In genomic region chr14:76919811-76920571, GRCh38 we compare ENCODE assay signal across 8 cellular contexts.
A peak's percentile ranks its signal among the peaks of the same experiment; 100 is the strongest.
DNase-seq lines count a peak whose midpoint lies in the region; ATAC-seq, FAIRE-seq and TF ChIP-seq lines count a peak whose summit lies in the region.

No MANE protein-coding gene starts in this region.

- POLR2A ChIA-PET in HCT116 (lab: Charles Lee) = interaction anchor here (1.2 to 3.6 kb wide), 6 partner anchors 14 to 151 kb away, joined by 3 to 20 read pairs (median 9); no protein-coding TSS in a partner anchor

- peak overlapping the region; percentile 58 to 76 (median 72) for H3K4me3 Mint-ChIP-seq in brain

- H3K36me3 Mint-ChIP-seq in brain = no peaks in the 10 kb centered on the region

- H3K4me1 Mint-ChIP-seq in brain = peaks cover 98% of the 10 kb centered on the region

- no peaks in the 10 kb centered on the region for H3K9me2 ChIP-seq in HCT116 (ENCODE audit: insufficient read depth)

- peak overlapping the region; percentile 79 for H3K4me2 ChIP-seq in HCT116 (ENCODE audit: low read length)

- H4K20me1 ChIP-seq in HCT116 (ENCODE audit: insufficient read depth) = no peaks in the 10 kb centered on the region

- peak; percentile 64 for DNase-seq in ACHN
- DNase-seq in HCT116 (ENCODE audit: low read depth, low spot score) = no peak
- DNase-seq in NCI-H774 (lab: John Stamatoyannopoulos, UW) = peak; percentile 30
- DNase-seq in kidney = peak; percentile 86
- DNase-seq in stimulated activated CD8-positive, alpha-beta memory T cell treated with anti-CD3 and anti-CD28 coated beads, Interleukin-4, amount 100 ng/mL, for 48 hours = peak; percentile 39

- H3K9me3 ChIP-seq in HCT116 (ENCODE audit: control insufficient read depth in 1 of 2, insufficient read depth in 1 of 2, low read depth in 1 of 2, low read length in 2 of 2) (no peaks in the 10 kb centered on the region), kidney (ENCODE audit: control insufficient read depth in 1 of 2, low read length in 2 of 2) (no peaks in the 10 kb centered on the region)

- H3K36me3 ChIP-seq in HCT116 (ENCODE audit: control insufficient read depth in 1 of 2, insufficient read depth in 2 of 2, low read length in 2 of 2) = no peaks in the 10 kb centered on the region
- H3K36me3 ChIP-seq in kidney (ENCODE audit: control insufficient read depth in 1 of 2, insufficient read depth in 2 of 2, low read length in 2 of 2) = no peaks in the 10 kb centered on the region

- intact Hi-C loops in HCT116 (cut with micrococcal nuclease) = loop anchor here (2.0 to 10.0 kb wide), 2 partner anchors 27 to 105 kb away; partner anchors contain the start of gene IRF2BPL
- intact Hi-C loops in kidney (cut with DNase I) = no loop called here

- ATAC-seq in HCT116 (no peak), GM19035 (IDR thresholded peaks at IDR 0.05; ENCODE audit: unreplicated experiment) (no peak), GM21619 (IDR thresholded peaks at IDR 0.05; ENCODE audit: unreplicated experiment) (no peak)

- H3K27ac Mint-ChIP-seq in brain = peak overlapping the region; percentile 97 to 100 (median 99)

- no peak overlapping the region for H2AFZ ChIP-seq in HCT116 (ENCODE audit: low read depth, low read length, poor library complexity, severe bottlenecking)

- H3K27ac ChIP-seq in HCT116 (ENCODE audit: low read depth, low read length) (peak overlapping the region; percentile 99), kidney (ENCODE audit: low read depth in 2 of 2, low read length in 2 of 2) (peak overlapping the region; percentile 82 to 88)

- H3K4me1 ChIP-seq in HCT116 (ENCODE audit: control insufficient read depth in 1 of 2, insufficient read depth in 2 of 2, low read length in 2 of 2) = peaks cover 54 to 70% of the 10 kb centered on the region in 2 experiments
- H3K4me1 ChIP-seq in kidney (ENCODE audit: control insufficient read depth in 1 of 2, insufficient read depth in 1 of 2, low read depth in 1 of 2, low read length in 2 of 2) = peaks cover 56 to 61% of the 10 kb centered on the region in 2 donors

- no peak for TF ChIP-seq CTCF in HCT116 (IDR thresholded peaks at IDR 0.05 in 2 of 3, conservative IDR thresholded peaks at IDR 0.05 in 1 of 3; ENCODE audit: borderline replicate concordance in 1 of 3, insufficient read depth in 1 of 3, low read depth in 2 of 3, low read length in 2 of 3)
- TF ChIP-seq CTCF in brain (conservative IDR thresholded peaks at IDR 0.05) = no peak
- TF ChIP-seq CTCF in kidney (IDR thresholded peaks at IDR 0.05; ENCODE audit: borderline replicate concordance, extremely low read depth, insufficient read depth) = no peak

- in situ Hi-C loops in ACHN (cut with HindIII; ENCODE audit: low pct_ligation_motif_present, low pct_unique_long_range_greater_than_20kb, low sequenced_read_pairs) = loop anchor here (25.0 kb wide), 1 partner anchor 167 kb away; the partner anchor contains the start of gene CIPC

- no TSS peak for BruUV-seq in HCT116 (replicated peaks; lab: Mats Ljungman, UMichigan)

- H3K9ac ChIP-seq in HCT116 (ENCODE audit: low read length) (peak overlapping the region; percentile 66), kidney (ENCODE audit: low read length in 2 of 2) (peak overlapping the region in 1 of 2 donors; percentile 70)

- RAD21 ChIA-PET in HCT116 (lab: Charles Lee; ENCODE audit: low non-redundant PET in 1 of 2, low total read pairs in 2 of 2, uncharacterized antibody in 2 of 2, unreplicated experiment in 2 of 2) = interaction anchor here (1.2 to 1.9 kb wide), 3 partner anchors 33 to 140 kb away, joined by 5 to 6 read pairs (median 5); no protein-coding TSS in a partner anchor

- CTCF ChIA-PET in HCT116 (lab: Charles Lee) = interaction anchor here (1.2 to 2.9 kb wide), 6 partner anchors 17 to 133 kb away, joined by 3 to 21 read pairs (median 7); no protein-coding TSS in a partner anchor

- no peaks in the 10 kb centered on the region for H3K27me3 ChIP-seq in HCT116 (ENCODE audit: insufficient read depth, low read length)

- no peak for TF ChIP-seq POLR2A in HCT116 (IDR thresholded peaks at IDR 0.05; ENCODE audit: borderline replicate concordance, extremely low read depth, insufficient read depth, insufficient read length)

- no peaks in the 10 kb centered on the region for H3K79me2 ChIP-seq in HCT116 (ENCODE audit: insufficient read depth, low read length)

- no peak overlapping the region for H3K4me3 ChIP-seq in HCT116 (replicated peaks in 1 of 2; ENCODE audit: low read depth in 1 of 2, low read length in 2 of 2)
- H3K4me3 ChIP-seq in kidney (ENCODE audit: low read length in 2 of 2) = peak overlapping the region in 1 of 2 donors; percentile 41

- FAIRE-seq in kidney (lab: Jason Lieb, UNC) = no peak

- peaks cover 0 to under 1% (median 0%) of the 10 kb centered on the region in 5 experiments for H3K9me3 Mint-ChIP-seq in brain

- no peak for TF ChIP-seq RAD21 in HCT116 (IDR thresholded peaks at IDR 0.05; ENCODE audit: low read depth)

- peaks cover 7% of the 10 kb centered on the region for H3K27me3 Mint-ChIP-seq in brain

TF ChIP-seq in HCT116, 20 proteins besides CTCF, POLR2A, EP300 and RAD21:
- no peak for TF ChIP-seq POLR2AphosphoS5 (IDR thresholded peaks at IDR 0.05; ENCODE audit: low read depth, low read length)
- TF ChIP-seq REST (IDR thresholded peaks at IDR 0.05; ENCODE audit: low read depth) = no peak
- TF ChIP-seq EGR1 (IDR thresholded peaks at IDR 0.05; ENCODE audit: low read depth) = no peak
- no peak for TF ChIP-seq CEBPB (IDR thresholded peaks at IDR 0.05; ENCODE audit: low read depth)
TF ChIP-seq in HCT116: peak in this region for 0.
